Comparison of ENCODE assay signal across 8 cellular contexts in the genomic region with DNA sequence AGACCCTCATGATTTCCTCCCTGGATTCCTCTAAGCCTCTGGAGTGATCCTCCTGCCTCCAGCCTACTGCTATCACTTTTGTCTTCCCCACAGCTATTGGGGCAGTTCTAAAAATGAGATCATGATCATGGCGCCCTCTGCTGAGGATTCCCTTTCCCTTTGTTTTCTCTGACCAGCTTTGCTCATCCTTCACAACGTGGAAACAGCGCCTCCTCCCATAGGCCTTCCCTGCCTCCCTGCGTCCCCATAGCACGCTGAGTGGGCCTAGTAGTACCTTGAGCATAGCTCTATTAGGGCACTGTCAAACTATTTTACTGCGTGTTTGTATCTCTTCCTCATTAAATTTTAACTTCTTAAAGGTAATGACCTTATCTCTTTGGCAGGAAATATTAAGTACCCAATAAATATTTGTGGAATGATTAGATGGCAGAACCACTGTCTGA.
DNase-seq lines count a peak whose midpoint lies in the region; ATAC-seq lines count a peak whose summit lies in the region.

No MANE protein-coding gene starts in this region.

- peak; percentile 81 for ATAC-seq in GM18870 (IDR thresholded peaks at IDR 0.05; ENCODE audit: unreplicated experiment)

- no peak overlapping the region for H3K27ac Mint-ChIP-seq in T-helper 2 cell treated with Interferon-gamma antibody and Interleukin-4, amounts not matched to agents 5 μg/mL and 100 μg/mL, for 36 hours

- peak; percentile 72 for DNase-seq in AG20443 (ENCODE audit: low spot score)
- peak; percentile 54 for DNase-seq in HS-27A (ENCODE audit: low read depth)
- DNase-seq in NCI-H748 treated with DMSO at 0.1 percent for 48 hours (lab: John Stamatoyannopoulos, UW): peak; percentile 80
- DNase-seq in inferior parietal cortex (ENCODE audit: extremely low spot score): peak; percentile 87
- peak in 2 of 3 donors; percentile 4 to 6 for DNase-seq in stimulated activated CD4-positive, alpha-beta T cell treated with anti-CD3 and anti-CD28 coated beads, TNF-alpha, amount 100 ng/mL, for 48 hours (ENCODE audit: low read depth in 3 of 3)
- no peak for DNase-seq in T-helper 2 cell treated with Interferon-gamma antibody and Interleukin-4, amounts not matched to agents 5 μg/mL and 100 μg/mL, for 36 hours (ENCODE audit: low spot score)

- no peaks in the 10 kb centered on the region for H3K9me3 Mint-ChIP-seq in T-helper 2 cell treated with Interferon-gamma antibody and Interleukin-4, amounts not matched to agents 5 μg/mL and 100 μg/mL, for 36 hours

- H3K36me3 Mint-ChIP-seq in T-helper 2 cell treated with Interferon-gamma antibody and Interleukin-4, amounts not matched to agents 5 μg/mL and 100 μg/mL, for 36 hours (ENCODE audit: low read depth): no peaks in the 10 kb centered on the region

- no peaks in the 10 kb centered on the region for H3K4me1 Mint-ChIP-seq in T-helper 2 cell treated with Interferon-gamma antibody and Interleukin-4, amounts not matched to agents 5 μg/mL and 100 μg/mL, for 36 hours (ENCODE audit: low read depth)

- no peak overlapping the region for H3K4me3 Mint-ChIP-seq in T-helper 2 cell treated with Interferon-gamma antibody and Interleukin-4, amounts not matched to agents 5 μg/mL and 100 μg/mL, for 36 hours

- H3K27ac ChIP-seq in angular gyrus (ENCODE audit: low read depth, low read length): peak overlapping the region; percentile 60

- H3K27me3 Mint-ChIP-seq in T-helper 2 cell treated with Interferon-gamma antibody and Interleukin-4, amounts not matched to agents 5 μg/mL and 100 μg/mL, for 36 hours (ENCODE audit: low read depth): peaks cover 4% of the 10 kb centered on the region
